Comparison of ENCODE assay signal across 26 cellular contexts in genomic region chr7:17108049-17108584, GRCh38.
"Had no signal": no experiment of that assay in that cellular context is flagged by ENCODE, and none has a peak within 500 bp of the region (broad histone marks: within the 10 kb centered on the region; RNA-seq: fewer than 3 reads in every experiment).

No MANE protein-coding gene starts in this region.

- H3K9me3 ChIP-seq: prostate gland, right atrium auricular region, testis, tibial artery had no signal

- H3K4me1 Mint-ChIP-seq: immature natural killer cell; naive thymus-derived CD4-positive, alpha-beta T cell had no signal

- H3K36me3 ChIP-seq: prostate gland, right atrium auricular region, tibial artery had no signal

- H3K36me3 Mint-ChIP-seq: immature natural killer cell; naive thymus-derived CD4-positive, alpha-beta T cell; type B pancreatic cell had no signal

- H3K4me1 ChIP-seq: prostate gland, right atrium auricular region, testis had no signal

- H3K4me2 ChIP-seq: smooth muscle cell had no signal

- H3K27me3 ChIP-seq: right atrium auricular region, testis, tibial artery had no signal

- H3K27ac ChIP-seq: prostate gland, right atrium auricular region, testis, tibial artery had no signal

- FAIRE-seq: endometrium, frontal cortex, keratinocyte had no signal

- H3K4me3 ChIP-seq: prostate gland, right atrium auricular region, smooth muscle cell, testis, tibial artery had no signal

- H3K9me3 Mint-ChIP-seq: effector memory CD8-positive, alpha-beta T cell; immature natural killer cell; nephron progenitor cell; type B pancreatic cell had no signal

- H3K27ac Mint-ChIP-seq: effector memory CD8-positive, alpha-beta T cell; immature natural killer cell; naive thymus-derived CD4-positive, alpha-beta T cell; nephron progenitor cell; type B pancreatic cell had no signal

- H3K4me3 Mint-ChIP-seq: effector memory CD8-positive, alpha-beta T cell; immature natural killer cell; naive thymus-derived CD4-positive, alpha-beta T cell; nephron progenitor cell; type B pancreatic cell had no signal

- DNase-seq: cortex of kidney; effector memory CD8-positive, alpha-beta T cell; hypothalamus; immature natural killer cell; mammary epithelial cell; mesendoderm; midbrain; naive thymus-derived CD4-positive, alpha-beta T cell; nephron progenitor cell; nucleus accumbens; stimulated activated CD4-positive, alpha-beta T cell treated with anti-CD3 and anti-CD28 coated beads, Interleukin-12 subunit alpha, Interleukin-12 subunit beta, amount 100 ng/mL, for 4 hours; stimulated activated CD4-positive, alpha-beta T cell treated with anti-CD3 and anti-CD28 coated beads, Interleukin-1b, Interleukin-23, amount 100 ng/mL, for 48 hours; stimulated activated CD4-positive, alpha-beta T cell treated with anti-CD3 and anti-CD28 coated beads, Interleukin-4, amount 100 ng/mL, for 1 hour; stimulated activated CD8-positive, alpha-beta memory T cell treated with anti-CD3 and anti-CD28 coated beads, Interleukin-4, amount 100 ng/mL, for 48 hours; stimulated activated naive CD8-positive, alpha-beta T cell treated with anti-CD3 and anti-CD28 coated beads, Interleukin-15, Interleukin-2, amounts not matched to agents 100 U/mL and 50 U/mL, for 24 hours; substantia nigra; testis; tibial artery had no signal

- ATAC-seq: effector memory CD8-positive, alpha-beta T cell; naive thymus-derived CD4-positive, alpha-beta T cell; sciatic nerve; stimulated activated naive CD8-positive, alpha-beta T cell treated with anti-CD3 and anti-CD28 coated beads, Interleukin-15, Interleukin-2, amounts not matched to agents 100 U/mL and 50 U/mL, for 24 hours had no signal

- H3K27me3 Mint-ChIP-seq: effector memory CD8-positive, alpha-beta T cell; type B pancreatic cell had no signal
